Comparison of ENCODE assay signal across 9 cellular contexts in genomic region chr6:39088331-39088730, GRCh38. TPM values are rescaled to one million over a fixed set of nuclear protein-coding genes. Genes with fewer than 3 reads are reported as not detected.
DNase-seq lines count a peak whose midpoint lies in the region; ATAC-seq and TF ChIP-seq lines count a peak whose summit lies in the region.
"Had no signal": no experiment of that assay in that cellular context is flagged by ENCODE, and none has a peak within 500 bp of the region (broad histone marks: within the 10 kb centered on the region; RNA-seq: fewer than 3 reads in every experiment).

No MANE protein-coding gene starts in this region.

- no peaks in the 10 kb centered on the region for H3K9me3 Mint-ChIP-seq in activated CD8-positive, alpha-beta T cell treated with anti-CD3 and anti-CD28 coated beads for 36 hours
- H3K9me3 Mint-ChIP-seq in activated T-helper 2 cell treated with anti-CD3 and anti-CD28 coated beads, Interferon-gamma antibody, Interleukin-2, Interleukin-4, amounts not matched to agents 10 μg/mL and 5 μg/mL and 100 μg/mL, durations not matched to agents 14 hours and 24 hours and 36 hours: no peaks in the 10 kb centered on the region

- H3K4me1 Mint-ChIP-seq in activated CD8-positive, alpha-beta T cell treated with anti-CD3 and anti-CD28 coated beads for 36 hours (ENCODE audit: low read depth): peaks cover 21% of the 10 kb centered on the region
- H3K4me1 Mint-ChIP-seq in activated T-helper 2 cell treated with anti-CD3 and anti-CD28 coated beads, Interferon-gamma antibody, Interleukin-2, Interleukin-4, amounts not matched to agents 10 μg/mL and 5 μg/mL and 100 μg/mL, durations not matched to agents 14 hours and 24 hours and 36 hours (ENCODE audit: low read depth): peaks cover 34% of the 10 kb centered on the region

- peak; percentile 53 for DNase-seq in AG10803 (ENCODE audit: low read depth)
- peak; percentile 61 for DNase-seq in activated CD8-positive, alpha-beta T cell treated with anti-CD3 and anti-CD28 coated beads for 36 hours
- peak; percentile 60 for DNase-seq in iPS DF 4.7 (ENCODE audit: extremely low read depth, low spot score)
- peak; percentile 24 for DNase-seq in superior temporal gyrus (ENCODE audit: extremely low spot score)
- no peak for DNase-seq in activated T-helper 2 cell treated with anti-CD3 and anti-CD28 coated beads, Interferon-gamma antibody, Interleukin-2, Interleukin-4, amounts not matched to agents 10 μg/mL and 5 μg/mL and 100 μg/mL, durations not matched to agents 14 hours and 24 hours and 36 hours (ENCODE audit: low spot score)
- DNase-seq in omental fat pad (ENCODE audit: low spot score): no peak

- H3K27ac Mint-ChIP-seq in activated CD8-positive, alpha-beta T cell treated with anti-CD3 and anti-CD28 coated beads for 36 hours: no peak overlapping the region
- no peak overlapping the region for H3K27ac Mint-ChIP-seq in activated T-helper 2 cell treated with anti-CD3 and anti-CD28 coated beads, Interferon-gamma antibody, Interleukin-2, Interleukin-4, amounts not matched to agents 10 μg/mL and 5 μg/mL and 100 μg/mL, durations not matched to agents 14 hours and 24 hours and 36 hours
- H3K27ac Mint-ChIP-seq: activated naive CD8-positive, alpha-beta T cell had no signal

- intact Hi-C loops in activated CD8-positive, alpha-beta T cell treated with anti-CD3 and anti-CD28 coated beads for 36 hours (cut with micrococcal nuclease): no loop called here
- intact Hi-C loops in activated T-helper 2 cell treated with anti-CD3 and anti-CD28 coated beads, Interferon-gamma antibody, Interleukin-2, Interleukin-4, amounts not matched to agents 10 μg/mL and 5 μg/mL and 100 μg/mL, durations not matched to agents 14 hours and 24 hours and 36 hours (cut with micrococcal nuclease): loop anchor here (5.0 to 10.0 kb wide), 4 partner anchors 51 to 211 kb away; partner anchors contain the start of gene KCNK5

- H3K36me3 Mint-ChIP-seq in activated CD8-positive, alpha-beta T cell treated with anti-CD3 and anti-CD28 coated beads for 36 hours (ENCODE audit: low read depth): no peaks in the 10 kb centered on the region
- H3K36me3 Mint-ChIP-seq in activated T-helper 2 cell treated with anti-CD3 and anti-CD28 coated beads, Interferon-gamma antibody, Interleukin-2, Interleukin-4, amounts not matched to agents 10 μg/mL and 5 μg/mL and 100 μg/mL, durations not matched to agents 14 hours and 24 hours and 36 hours (ENCODE audit: low read depth): no peaks in the 10 kb centered on the region
- H3K36me3 Mint-ChIP-seq: activated naive CD8-positive, alpha-beta T cell had no signal

- ATAC-seq in HG03175 (IDR thresholded peaks at IDR 0.05; ENCODE audit: unreplicated experiment): peak; percentile 40
- ATAC-seq in activated CD8-positive, alpha-beta T cell treated with anti-CD3 and anti-CD28 coated beads for 36 hours: peak; percentile 38
- ATAC-seq in omental fat pad (ENCODE audit: low FRiP score): no peak
- ATAC-seq in HG02571 (IDR thresholded peaks at IDR 0.05; ENCODE audit: unreplicated experiment): no peak

- TF ChIP-seq CTCF in AG10803 (conservative IDR thresholded peaks at IDR 0.05; ENCODE audit: low read length): peak; percentile 58
- TF ChIP-seq CTCF in activated CD8-positive, alpha-beta T cell treated with anti-CD3 and anti-CD28 coated beads for 36 hours (IDR thresholded peaks at IDR 0.05): no peak
- no peak for TF ChIP-seq CTCF in omental fat pad (IDR thresholded peaks at IDR 0.05)

- no peak overlapping the region for H3K4me3 ChIP-seq in AG10803 (ENCODE audit: low read length)

- CTCF ChIA-PET in activated CD8-positive, alpha-beta T cell treated with anti-CD3 and anti-CD28 coated beads for 36 hours (lab: Charles Lee): interaction anchor here (0.6 to 2.8 kb wide), 17 partner anchors 11 to 222 kb away, joined by 3 to 10 read pairs (median 4); no protein-coding TSS in a partner anchor

- no peak overlapping the region for H3K4me3 Mint-ChIP-seq in activated CD8-positive, alpha-beta T cell treated with anti-CD3 and anti-CD28 coated beads for 36 hours
- no peak overlapping the region for H3K4me3 Mint-ChIP-seq in activated T-helper 2 cell treated with anti-CD3 and anti-CD28 coated beads, Interferon-gamma antibody, Interleukin-2, Interleukin-4, amounts not matched to agents 10 μg/mL and 5 μg/mL and 100 μg/mL, durations not matched to agents 14 hours and 24 hours and 36 hours (ENCODE audit: low read depth)
- H3K4me3 Mint-ChIP-seq: activated naive CD8-positive, alpha-beta T cell had no signal

- POLR2A ChIA-PET in activated CD8-positive, alpha-beta T cell treated with anti-CD3 and anti-CD28 coated beads for 36 hours (lab: Charles Lee): interaction anchor here (1.1 to 1.4 kb wide), 2 partner anchors 17 to 150 kb away, joined by 4 read pairs; no protein-coding TSS in a partner anchor

- peaks cover 49% of the 10 kb centered on the region for H3K27me3 Mint-ChIP-seq in activated CD8-positive, alpha-beta T cell treated with anti-CD3 and anti-CD28 coated beads for 36 hours
- H3K27me3 Mint-ChIP-seq in activated T-helper 2 cell treated with anti-CD3 and anti-CD28 coated beads, Interferon-gamma antibody, Interleukin-2, Interleukin-4, amounts not matched to agents 10 μg/mL and 5 μg/mL and 100 μg/mL, durations not matched to agents 14 hours and 24 hours and 36 hours (ENCODE audit: low read depth): peaks cover 54% of the 10 kb centered on the region

RNA-seq across cellular contexts. Expression of gene SAYSD1, which starts 26.7 kb away (rescaled TPM):
- 10 to 100 TPM; 16.0 to 16.8 TPM for total RNA-seq in activated CD8-positive, alpha-beta T cell treated with anti-CD3 and anti-CD28 coated beads for 36 hours
- 16.9 and 17.1 TPM in 2 replicates for total RNA-seq in activated T-helper 2 cell treated with anti-CD3 and anti-CD28 coated beads, Interferon-gamma antibody, Interleukin-2, Interleukin-4, amounts not matched to agents 10 μg/mL and 5 μg/mL and 100 μg/mL, durations not matched to agents 14 hours and 24 hours and 36 hours
- 10 to 100 TPM; 13.3 to 20.5 (median 16.3) TPM for total RNA-seq in omental fat pad

RNA-seq across cellular contexts. Expression of gene GLP1R, which starts 39.8 kb away (rescaled TPM):
- 1 to 10 TPM in 1 of 2 experiments, under 1 TPM in 1; 0.81 to 1.1 TPM for total RNA-seq in activated CD8-positive, alpha-beta T cell treated with anti-CD3 and anti-CD28 coated beads for 36 hours
- 0.05 and 0.14 TPM in 2 replicates for total RNA-seq in activated T-helper 2 cell treated with anti-CD3 and anti-CD28 coated beads, Interferon-gamma antibody, Interleukin-2, Interleukin-4, amounts not matched to agents 10 μg/mL and 5 μg/mL and 100 μg/mL, durations not matched to agents 14 hours and 24 hours and 36 hours
- total RNA-seq in omental fat pad: not detected

Comparison
In these comparisons a context has a peak if more than half of its experiments do, and no peak if none do; other contexts are left out.
1. DNase-seq: peak in AG10803 (single experiment), activated CD8-positive, alpha-beta T cell treated with anti-CD3 and anti-CD28 coated beads for 36 hours (single experiment), iPS DF 4.7 (single experiment) and superior temporal gyrus (single experiment); none in activated T-helper 2 cell treated with anti-CD3 and anti-CD28 coated beads, Interferon-gamma antibody, Interleukin-2, Interleukin-4, amounts not matched to agents 10 μg/mL and 5 μg/mL and 100 μg/mL, durations not matched to agents 14 hours and 24 hours and 36 hours (single experiment) and omental fat pad (single experiment).
2. ATAC-seq: peak in HG03175 (single experiment) and activated CD8-positive, alpha-beta T cell treated with anti-CD3 and anti-CD28 coated beads for 36 hours (single experiment); none in omental fat pad (single experiment) and HG02571 (single experiment).